7 cellular contexts compared by ENCODE assay signal in the genomic region with DNA sequence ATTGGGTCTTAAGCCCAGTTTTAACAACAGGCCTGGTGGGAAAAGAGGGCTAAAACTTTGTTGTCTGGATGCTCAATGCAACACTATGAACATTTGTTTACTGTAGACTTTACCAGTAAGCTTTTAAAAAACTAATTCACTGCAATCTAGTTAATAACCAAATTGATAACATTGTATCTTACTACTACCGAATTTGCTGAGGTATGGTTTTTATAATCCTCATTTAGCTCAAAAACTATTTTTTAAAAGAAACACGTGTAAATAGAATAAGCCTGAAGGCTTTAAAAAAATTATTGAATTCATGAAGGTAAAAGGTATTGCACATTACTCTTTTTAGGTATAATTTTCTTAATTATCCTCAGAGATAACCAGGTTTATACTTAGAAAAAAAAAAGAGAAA.
"Had no signal": no experiment of that assay in that cellular context is flagged by ENCODE, and none has a peak within 500 bp of the region (broad histone marks: within the 10 kb centered on the region; RNA-seq: fewer than 3 reads in every experiment).

No MANE protein-coding gene starts in this region.

- H3K9ac ChIP-seq: KMS-11 had no signal

- FAIRE-seq: HTR-8/SVneo had no signal

- H3K4me2 ChIP-seq: KMS-11 had no signal

- DNase-seq: Karpas-422, Kasumi-1, KBM-7, KG1 had no signal

- H3K27ac ChIP-seq: HL-60, KMS-11 had no signal
